Comparison of ENCODE assay signal across 1 cellular context in genomic region chr7:77877800-77878199, GRCh38.
TF ChIP-seq lines count a peak whose summit lies in the region.

No MANE protein-coding gene starts in this region.

TF ChIP-seq in IMR-90, 13 proteins besides CTCF, POLR2A, EP300 and RAD21:
- TF ChIP-seq MXI1 (IDR thresholded peaks at IDR 0.05; ENCODE audit: borderline replicate concordance, low read depth, low read length), result no peak
- TF ChIP-seq RFX5 (IDR thresholded peaks at IDR 0.05; ENCODE audit: low read depth, low read length), result no peak
- TF ChIP-seq RCOR1 (IDR thresholded peaks at IDR 0.05; ENCODE audit: insufficient replicate concordance, low read length), result no peak
- no peak for TF ChIP-seq SMC3 (IDR thresholded peaks at IDR 0.05; ENCODE audit: low read depth, low read length)
- TF ChIP-seq MAFK (IDR thresholded peaks at IDR 0.05; ENCODE audit: low read depth, low read length), result no peak
- no peak for TF ChIP-seq MAZ (IDR thresholded peaks at IDR 0.05; ENCODE audit: borderline replicate concordance, low read depth, low read length)
- TF ChIP-seq USF2 (IDR thresholded peaks at IDR 0.05; ENCODE audit: low read depth, low read length), result no peak
- TF ChIP-seq BHLHE40 (IDR thresholded peaks at IDR 0.05; ENCODE audit: low read depth, low read length), result no peak
- TF ChIP-seq CEBPB (IDR thresholded peaks at IDR 0.05; ENCODE audit: low read depth, low read length), result no peak
- TF ChIP-seq ELK1 (IDR thresholded peaks at IDR 0.05; ENCODE audit: borderline replicate concordance, low read depth, low read length), result no peak
- TF ChIP-seq FOS (IDR thresholded peaks at IDR 0.05; ENCODE audit: low read depth, low read length), result no peak
- TF ChIP-seq CHD1 (IDR thresholded peaks at IDR 0.05; ENCODE audit: low read depth, low read length), result no peak
- TF ChIP-seq NFE2L2 (IDR thresholded peaks at IDR 0.05; ENCODE audit: low read depth, low read length), result no peak
TF ChIP-seq in IMR-90: peak in this region for 0.
